2 cellular contexts compared by ENCODE assay signal in the genomic region with DNA sequence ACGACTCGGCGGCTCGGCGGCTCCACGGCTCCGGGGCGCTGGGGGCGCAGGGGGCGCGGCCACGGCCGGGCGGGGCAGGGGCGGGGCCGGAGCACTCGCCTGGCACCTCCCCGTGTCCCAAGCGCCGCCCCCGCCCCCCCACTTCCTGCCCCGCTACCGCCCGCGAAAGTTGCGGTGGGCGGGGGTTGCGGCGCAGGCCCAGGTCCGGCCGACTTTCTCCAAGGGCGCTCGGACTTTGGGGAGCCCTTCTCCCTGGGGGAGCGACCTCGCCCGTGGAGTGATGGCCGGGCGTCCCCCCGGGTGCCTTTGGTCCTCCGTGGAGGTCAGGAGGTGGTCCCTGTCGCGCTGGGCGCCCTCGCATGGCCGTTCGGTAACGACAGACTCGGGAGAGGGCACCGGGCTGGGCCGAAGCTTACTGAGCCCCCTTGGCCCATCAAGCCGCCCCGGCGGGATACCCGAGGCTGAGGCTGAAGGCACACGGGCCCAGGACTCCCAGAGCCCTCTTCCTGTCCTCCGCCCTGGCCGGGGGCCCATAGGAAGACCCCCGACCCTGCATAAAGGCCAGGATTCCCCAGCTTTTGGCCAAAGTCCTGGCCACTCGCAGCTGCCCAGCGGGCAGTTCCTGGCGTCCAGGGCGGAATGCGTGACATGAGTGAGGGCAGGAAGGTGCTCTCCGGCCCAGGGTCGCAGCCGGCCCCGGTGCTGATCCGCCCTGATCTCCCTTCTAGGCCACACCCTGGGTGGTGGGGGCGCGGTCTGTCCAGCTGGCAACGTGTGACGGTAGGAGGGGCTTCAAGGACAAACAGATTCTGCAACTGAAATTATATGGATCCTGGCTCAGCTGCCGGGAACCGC.
TF ChIP-seq lines count a peak whose summit lies in the region.

No MANE protein-coding gene starts in this region.

TF ChIP-seq in GM12891, 5 proteins besides CTCF, POLR2A, EP300 and RAD21:
- no peak for TF ChIP-seq TAF1 (IDR thresholded peaks at IDR 0.05; ENCODE audit: low read depth, low read length)
- 0 out of 2 replicates have a peak, but pooled peaks have one; percentile 28 for TF ChIP-seq POLR2AphosphoS5 (IDR thresholded peaks at IDR 0.05; ENCODE audit: low read depth, low read length)
- no peak for TF ChIP-seq POU2F2 (IDR thresholded peaks at IDR 0.05; ENCODE audit: low read depth, low read length)
- TF ChIP-seq SPI1 (IDR thresholded peaks at IDR 0.05; ENCODE audit: low read depth, low read length): no peak
- TF ChIP-seq PAX5 (IDR thresholded peaks at IDR 0.05; ENCODE audit: insufficient read depth, low read length, severe bottlenecking): no peak

TF ChIP-seq in GM12878, 131 proteins besides CTCF, POLR2A, EP300 and RAD21 (continues in another document):
- no peak; the same call in 1 of the 2 replicates for TF ChIP-seq ZNF687 (IDR thresholded peaks at IDR 0.05)
- TF ChIP-seq EGR1 (IDR thresholded peaks at IDR 0.05; ENCODE audit: borderline replicate concordance in 1 of 2, low read depth in 2 of 2, low read length in 2 of 2): peak in 1 of 2 experiments; percentile 76; a peak in 2 of 3 replicates
- peak; percentile 29; the same call in 1 of the 2 replicates for TF ChIP-seq MTA2 (IDR thresholded peaks at IDR 0.05; ENCODE audit: low read depth)
- TF ChIP-seq SIN3A (IDR thresholded peaks at IDR 0.05; ENCODE audit: low read depth, low read length): peak; percentile 20; the same call in 1 of the 2 replicates
- TF ChIP-seq PBX3 (IDR thresholded peaks at IDR 0.05; ENCODE audit: insufficient replicate concordance, low read depth, low read length): no peak
- TF ChIP-seq NFXL1 (IDR thresholded peaks at IDR 0.05; ENCODE audit: borderline replicate concordance): no peak
- no peak; the same call in 1 of the 2 replicates for TF ChIP-seq PML (IDR thresholded peaks at IDR 0.05; ENCODE audit: low read length)
- TF ChIP-seq, protein P1, sequence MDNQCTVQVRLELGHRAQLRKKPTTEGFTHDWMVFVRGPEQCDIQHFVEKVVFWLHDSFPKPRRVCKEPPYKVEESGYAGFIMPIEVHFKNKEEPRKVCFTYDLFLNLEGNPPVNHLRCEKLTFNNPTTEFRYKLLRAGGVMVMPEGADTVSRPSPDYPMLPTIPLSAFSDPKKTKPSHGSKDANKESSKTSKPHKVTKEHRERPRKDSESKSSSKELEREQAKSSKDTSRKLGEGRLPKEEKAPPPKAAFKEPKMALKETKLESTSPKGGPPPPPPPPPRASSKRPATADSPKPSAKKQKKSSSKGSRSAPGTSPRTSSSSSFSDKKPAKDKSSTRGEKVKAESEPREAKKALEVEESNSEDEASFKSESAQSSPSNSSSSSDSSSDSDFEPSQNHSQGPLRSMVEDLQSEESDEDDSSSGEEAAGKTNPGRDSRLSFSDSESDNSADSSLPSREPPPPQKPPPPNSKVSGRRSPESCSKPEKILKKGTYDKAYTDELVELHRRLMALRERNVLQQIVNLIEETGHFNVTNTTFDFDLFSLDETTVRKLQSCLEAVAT (IDR thresholded peaks at IDR 0.05): peak; percentile 66; the same call in 1 of the 2 replicates
- TF ChIP-seq BACH1 (IDR thresholded peaks at IDR 0.05; ENCODE audit: borderline replicate concordance): peak; percentile 32; the same call in 1 of the 2 replicates
- TF ChIP-seq SRF (IDR thresholded peaks at IDR 0.05; ENCODE audit: low read depth in 2 of 2, low read length in 2 of 2): no peak
- TF ChIP-seq BCL3 (IDR thresholded peaks at IDR 0.05; ENCODE audit: borderline replicate concordance, insufficient read depth, low read depth, low read length, poor library complexity, severe bottlenecking): no peak
- TF ChIP-seq RAD51 (IDR thresholded peaks at IDR 0.05): no peak
- peak; percentile 34; the same call in 1 of the 2 replicates for TF ChIP-seq MXI1 (IDR thresholded peaks at IDR 0.05; ENCODE audit: low read depth, low read length)
- no peak for TF ChIP-seq YBX1 (IDR thresholded peaks at IDR 0.05)
- peak; percentile 84 for TF ChIP-seq RUNX3 (IDR thresholded peaks at IDR 0.05; ENCODE audit: low read length)
- TF ChIP-seq CBFB (IDR thresholded peaks at IDR 0.05; ENCODE audit: low read depth): 0 out of 2 replicates have a peak, but pooled peaks have one; percentile 44
- peak; percentile 91 for TF ChIP-seq NR2F1 (conservative IDR thresholded peaks at IDR 0.05)
- TF ChIP-seq NR2C1 (IDR thresholded peaks at IDR 0.05): peak; percentile 20; the same call in 1 of the 2 replicates
- no peak for TF ChIP-seq HDAC6 (IDR thresholded peaks at IDR 0.05; ENCODE audit: unreplicated experiment)
- TF ChIP-seq ESRRA (IDR thresholded peaks at IDR 0.05; ENCODE audit: low read length): no peak
- no peak for TF ChIP-seq IKZF1 (conservative IDR thresholded peaks at IDR 0.05)
- TF ChIP-seq MTA3 (IDR thresholded peaks at IDR 0.05; ENCODE audit: borderline replicate concordance, low read length): no peak
- no peak for TF ChIP-seq FOS (IDR thresholded peaks at IDR 0.05; ENCODE audit: borderline replicate concordance, extremely low read depth, insufficient read length)
- peak; percentile 48; the same call in 1 of the 2 replicates for TF ChIP-seq SMC3 (IDR thresholded peaks at IDR 0.05; ENCODE audit: borderline replicate concordance, low read length)
- peak; percentile 13; the same call in 1 of the 2 replicates for TF ChIP-seq DPF2 (IDR thresholded peaks at IDR 0.05)
- TF ChIP-seq, protein P2, sequence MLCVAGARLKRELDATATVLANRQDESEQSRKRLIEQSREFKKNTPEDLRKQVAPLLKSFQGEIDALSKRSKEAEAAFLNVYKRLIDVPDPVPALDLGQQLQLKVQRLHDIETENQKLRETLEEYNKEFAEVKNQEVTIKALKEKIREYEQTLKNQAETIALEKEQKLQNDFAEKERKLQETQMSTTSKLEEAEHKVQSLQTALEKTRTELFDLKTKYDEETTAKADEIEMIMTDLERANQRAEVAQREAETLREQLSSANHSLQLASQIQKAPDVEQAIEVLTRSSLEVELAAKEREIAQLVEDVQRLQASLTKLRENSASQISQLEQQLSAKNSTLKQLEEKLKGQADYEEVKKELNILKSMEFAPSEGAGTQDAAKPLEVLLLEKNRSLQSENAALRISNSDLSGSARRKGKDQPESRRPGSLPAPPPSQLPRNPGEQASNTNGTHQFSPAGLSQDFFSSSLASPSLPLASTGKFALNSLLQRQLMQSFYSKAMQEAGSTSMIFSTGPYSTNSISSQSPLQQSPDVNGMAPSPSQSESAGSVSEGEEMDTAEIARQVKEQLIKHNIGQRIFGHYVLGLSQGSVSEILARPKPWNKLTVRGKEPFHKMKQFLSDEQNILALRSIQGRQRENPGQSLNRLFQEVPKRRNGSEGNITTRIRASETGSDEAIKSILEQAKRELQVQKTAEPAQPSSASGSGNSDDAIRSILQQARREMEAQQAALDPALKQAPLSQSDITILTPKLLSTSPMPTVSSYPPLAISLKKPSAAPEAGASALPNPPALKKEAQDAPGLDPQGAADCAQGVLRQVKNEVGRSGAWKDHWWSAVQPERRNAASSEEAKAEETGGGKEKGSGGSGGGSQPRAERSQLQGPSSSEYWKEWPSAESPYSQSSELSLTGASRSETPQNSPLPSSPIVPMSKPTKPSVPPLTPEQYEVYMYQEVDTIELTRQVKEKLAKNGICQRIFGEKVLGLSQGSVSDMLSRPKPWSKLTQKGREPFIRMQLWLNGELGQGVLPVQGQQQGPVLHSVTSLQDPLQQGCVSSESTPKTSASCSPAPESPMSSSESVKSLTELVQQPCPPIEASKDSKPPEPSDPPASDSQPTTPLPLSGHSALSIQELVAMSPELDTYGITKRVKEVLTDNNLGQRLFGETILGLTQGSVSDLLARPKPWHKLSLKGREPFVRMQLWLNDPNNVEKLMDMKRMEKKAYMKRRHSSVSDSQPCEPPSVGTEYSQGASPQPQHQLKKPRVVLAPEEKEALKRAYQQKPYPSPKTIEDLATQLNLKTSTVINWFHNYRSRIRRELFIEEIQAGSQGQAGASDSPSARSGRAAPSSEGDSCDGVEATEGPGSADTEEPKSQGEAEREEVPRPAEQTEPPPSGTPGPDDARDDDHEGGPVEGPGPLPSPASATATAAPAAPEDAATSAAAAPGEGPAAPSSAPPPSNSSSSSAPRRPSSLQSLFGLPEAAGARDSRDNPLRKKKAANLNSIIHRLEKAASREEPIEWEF (IDR thresholded peaks at IDR 0.05; ENCODE audit: insufficient replicate concordance, low read depth, low read length): no peak
- TF ChIP-seq HCFC1 (IDR thresholded peaks at IDR 0.05; ENCODE audit: low read length): no peak
- peak; percentile 77; the same call in 1 of the 2 replicates for TF ChIP-seq GATAD2B (conservative IDR thresholded peaks at IDR 0.05; ENCODE audit: low read depth)
- TF ChIP-seq IRF5 (IDR thresholded peaks at IDR 0.05; ENCODE audit: borderline replicate concordance): no peak
- TF ChIP-seq, protein P3, sequence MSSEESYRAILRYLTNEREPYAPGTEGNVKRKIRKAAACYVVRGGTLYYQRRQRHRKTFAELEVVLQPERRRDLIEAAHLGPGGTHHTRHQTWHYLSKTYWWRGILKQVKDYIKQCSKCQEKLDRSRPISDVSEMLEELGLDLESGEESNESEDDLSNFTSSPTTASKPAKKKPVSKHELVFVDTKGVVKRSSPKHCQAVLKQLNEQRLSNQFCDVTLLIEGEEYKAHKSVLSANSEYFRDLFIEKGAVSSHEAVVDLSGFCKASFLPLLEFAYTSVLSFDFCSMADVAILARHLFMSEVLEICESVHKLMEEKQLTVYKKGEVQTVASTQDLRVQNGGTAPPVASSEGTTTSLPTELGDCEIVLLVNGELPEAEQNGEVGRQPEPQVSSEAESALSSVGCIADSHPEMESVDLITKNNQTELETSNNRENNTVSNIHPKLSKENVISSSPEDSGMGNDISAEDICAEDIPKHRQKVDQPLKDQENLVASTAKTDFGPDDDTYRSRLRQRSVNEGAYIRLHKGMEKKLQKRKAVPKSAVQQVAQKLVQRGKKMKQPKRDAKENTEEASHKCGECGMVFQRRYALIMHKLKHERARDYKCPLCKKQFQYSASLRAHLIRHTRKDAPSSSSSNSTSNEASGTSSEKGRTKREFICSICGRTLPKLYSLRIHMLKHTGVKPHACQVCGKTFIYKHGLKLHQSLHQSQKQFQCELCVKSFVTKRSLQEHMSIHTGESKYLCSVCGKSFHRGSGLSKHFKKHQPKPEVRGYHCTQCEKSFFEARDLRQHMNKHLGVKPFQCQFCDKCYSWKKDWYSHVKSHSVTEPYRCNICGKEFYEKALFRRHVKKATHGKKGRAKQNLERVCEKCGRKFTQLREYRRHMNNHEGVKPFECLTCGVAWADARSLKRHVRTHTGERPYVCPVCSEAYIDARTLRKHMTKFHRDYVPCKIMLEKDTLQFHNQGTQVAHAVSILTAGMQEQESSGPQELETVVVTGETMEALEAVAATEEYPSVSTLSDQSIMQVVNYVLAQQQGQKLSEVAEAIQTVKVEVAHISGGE (CRISPR knock-in tag; IDR thresholded peaks at IDR 0.05): no peak
- TF ChIP-seq NBN (IDR thresholded peaks at IDR 0.05): peak; percentile 85
- TF ChIP-seq ZNF622 (IDR thresholded peaks at IDR 0.05): no peak
- peak; percentile 23 for TF ChIP-seq KLF5 (IDR thresholded peaks at IDR 0.05; ENCODE audit: partially characterized antibody)
- TF ChIP-seq BHLHE40 (IDR thresholded peaks at IDR 0.05; ENCODE audit: borderline replicate concordance in 1 of 2, low read depth in 2 of 2, low read length in 1 of 2): peak in 1 of 2 experiments; percentile 5; a peak in 2 of 4 replicates
- no peak for TF ChIP-seq NR2C2 (IDR thresholded peaks at IDR 0.05; ENCODE audit: borderline replicate concordance, control insufficient read depth, insufficient read length, low read depth)
